In the genomic region with DNA sequence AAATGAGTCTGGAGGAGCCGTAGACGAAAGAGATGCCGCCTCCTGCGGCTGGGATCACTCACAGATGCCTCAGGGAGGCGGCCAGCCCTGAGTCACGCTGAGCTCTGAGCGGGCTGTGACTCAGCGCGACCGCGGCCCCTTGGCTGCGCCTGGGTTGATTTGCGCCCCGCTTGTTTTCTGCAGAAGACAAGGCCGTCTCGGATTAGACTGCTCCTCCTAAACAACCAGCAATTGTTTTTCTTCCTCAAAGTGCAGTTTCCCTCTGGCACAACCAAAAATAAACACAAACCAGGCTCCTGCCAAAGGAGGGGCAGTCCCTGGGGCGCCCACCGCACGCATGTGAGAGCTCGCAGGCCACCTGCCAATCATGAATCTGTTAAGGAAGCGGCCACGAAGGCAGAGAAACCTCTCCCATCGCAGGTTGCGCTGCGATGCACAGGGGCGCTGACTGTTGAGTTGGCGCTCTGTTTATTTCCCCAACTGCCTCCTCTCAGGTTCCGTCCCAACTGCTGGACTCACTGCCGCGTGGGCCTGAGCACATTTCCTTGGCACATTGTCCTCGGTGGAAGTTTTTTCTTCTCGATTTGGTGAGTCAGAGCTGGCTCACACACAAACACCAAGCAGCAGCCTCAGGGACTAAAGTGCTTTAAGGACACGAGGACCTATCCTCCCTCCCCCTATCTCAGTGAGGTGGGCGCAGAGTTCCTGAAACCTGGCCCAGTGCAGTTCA, we compare ENCODE assay signal across 8 cellular contexts.
DNase-seq lines count a peak whose midpoint lies in the region; ATAC-seq, FAIRE-seq and TF ChIP-seq lines count a peak whose summit lies in the region.

No MANE protein-coding gene starts in this region.

- H3K27ac ChIP-seq in CD4-positive, CD25-positive, alpha-beta regulatory T cell (ENCODE audit: insufficient read depth, low read length, poor library complexity, severe bottlenecking) = no peak overlapping the region

- no peak overlapping the region for H3K4me3 ChIP-seq in CD4-positive, CD25-positive, alpha-beta regulatory T cell (ENCODE audit: low read depth, low read length)
- no peak overlapping the region for H3K4me3 ChIP-seq in bronchial epithelial cell (ENCODE audit: low read depth, low read length)

- peaks cover 0 to 8% (median 2%) of the 10 kb centered on the region in 4 donors for H3K4me1 Mint-ChIP-seq in CD4-positive, CD25-positive, alpha-beta regulatory T cell

- H3K36me3 Mint-ChIP-seq in CD4-positive, CD25-positive, alpha-beta regulatory T cell = no peaks in the 10 kb centered on the region

- no peaks in the 10 kb centered on the region for H3K27me3 Mint-ChIP-seq in CD4-positive, CD25-positive, alpha-beta regulatory T cell

- peaks cover 4% of the 10 kb centered on the region for H3K4me1 ChIP-seq in CD4-positive, CD25-positive, alpha-beta regulatory T cell (ENCODE audit: control insufficient read depth, insufficient read depth, low read length, poor library complexity, severe bottlenecking)

- H3K27me3 ChIP-seq in CD4-positive, CD25-positive, alpha-beta regulatory T cell (ENCODE audit: control insufficient read depth, insufficient read depth, low read length) = no peaks in the 10 kb centered on the region
- H3K27me3 ChIP-seq in bronchial epithelial cell (ENCODE audit: control insufficient read depth, insufficient read depth, low read length) = no peaks in the 10 kb centered on the region

- peak; percentile 77 to 85 for ATAC-seq in CD4-positive, CD25-positive, alpha-beta regulatory T cell (ENCODE audit: low read depth in 2 of 2)
- peak; percentile 86 for ATAC-seq in GM21423 (IDR thresholded peaks at IDR 0.05; ENCODE audit: unreplicated experiment)

- H3K27ac Mint-ChIP-seq in CD4-positive, CD25-positive, alpha-beta regulatory T cell = no peak overlapping the region

- H3K36me3 ChIP-seq in CD4-positive, CD25-positive, alpha-beta regulatory T cell (ENCODE audit: control insufficient read depth, insufficient read depth, low read length) = no peaks in the 10 kb centered on the region
- no peaks in the 10 kb centered on the region for H3K36me3 ChIP-seq in bronchial epithelial cell (ENCODE audit: control insufficient read depth, insufficient read depth, low read length)

- H3K9me3 ChIP-seq in CD4-positive, CD25-positive, alpha-beta regulatory T cell (ENCODE audit: control insufficient read depth in 2 of 2, low read length in 2 of 2) = no peaks in the 10 kb centered on the region

- DNase-seq in CD4-positive, CD25-positive, alpha-beta regulatory T cell = peak in 1 of 3 donors; percentile 67
- DNase-seq in HT-29 (ENCODE audit: low spot score) (peak; percentile 82), bronchial epithelial cell (ENCODE audit: low read depth) (peak; percentile 89), kidney tubule cell (ENCODE audit: low spot score) (peak; percentile 90), NCI-H1092 (lab: John Stamatoyannopoulos, UW) (no peak)
- peak; percentile 36 for DNase-seq in activated CD4-positive, CD25-positive, alpha-beta regulatory T cell treated with anti-CD3 and anti-CD28 coated beads, Interleukin-2, amount 50 U/mL, for 16 hours (ENCODE audit: low read depth, low spot score)
- DNase-seq in stimulated activated CD4-positive, alpha-beta T cell treated with anti-CD3 and anti-CD28 coated beads, Interleukin-2, amount 100 ng/mL, for 48 hours = peak; percentile 66 to 71

- H3K4me3 Mint-ChIP-seq in CD4-positive, CD25-positive, alpha-beta regulatory T cell = peak overlapping the region in 3 of 4 donors; percentile 48 to 74 (median 66)

- no peak for FAIRE-seq in bronchial epithelial cell (lab: Jason Lieb, UNC)

- peak; percentile 12 for TF ChIP-seq CTCF in bronchial epithelial cell (IDR thresholded peaks at IDR 0.05; ENCODE audit: insufficient read depth, low read length, severe bottlenecking)

- no peaks in the 10 kb centered on the region for H3K9me3 Mint-ChIP-seq in CD4-positive, CD25-positive, alpha-beta regulatory T cell
